8 cellular contexts compared by ENCODE assay signal in the genomic region with DNA sequence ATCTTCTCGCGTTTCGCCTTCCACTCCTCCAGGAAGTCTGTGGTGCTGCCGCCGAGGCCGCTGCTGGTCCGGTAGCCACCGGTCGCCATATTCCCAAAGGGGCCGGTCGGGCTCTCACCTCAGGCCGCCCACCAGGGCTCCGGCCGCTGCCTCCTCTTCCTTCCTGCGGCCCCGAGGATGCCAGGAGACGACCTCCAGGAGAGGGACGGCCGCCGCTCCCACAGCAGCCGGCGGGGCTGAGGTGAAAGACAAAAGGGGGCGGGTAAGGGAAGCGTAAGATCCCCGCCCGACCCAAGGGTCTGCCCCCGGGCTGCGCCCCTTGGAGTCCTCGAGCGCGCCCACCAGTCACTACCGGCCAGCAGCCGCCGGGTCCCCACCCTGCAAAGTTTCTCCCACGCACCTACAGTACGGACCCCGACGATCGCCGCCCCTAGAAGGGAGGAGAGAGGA. TPM values are rescaled to one million over a fixed set of nuclear protein-coding genes. Genes with fewer than 3 reads are reported as not detected.
A peak's percentile ranks its signal among the peaks of the same experiment; 100 is the strongest.
DNase-seq lines count a peak whose midpoint lies in the region; ATAC-seq and TF ChIP-seq lines count a peak whose summit lies in the region.

No MANE protein-coding gene starts in this region.

- H3K4me2 ChIP-seq in IMR-90 (ENCODE audit: low read depth, low read length): peak overlapping the region; percentile 34

- DNase-seq in NCI-H2196 (lab: John Stamatoyannopoulos, UW; ENCODE audit: unreplicated experiment) (peak; percentile 36), NCI-H2196 treated with DMSO at 0.1 percent for 48 hours (lab: John Stamatoyannopoulos, UW; ENCODE audit: unreplicated experiment) (no peak), IMR-90 (peak; percentile 20), iris pigment epithelial cell (ENCODE audit: low read depth) (peak; percentile 32)
- DNase-seq in activated naive CD8-positive, alpha-beta T cell treated with anti-CD3 and anti-CD28 coated beads for 36 hours: no peak

- H2BK15ac ChIP-seq in IMR-90 (ENCODE audit: low read depth, low read length): no peak overlapping the region

- peaks cover 6 to 34% of the 10 kb centered on the region in 2 experiments; a peak in 2 of 4 replicates for H3K79me1 ChIP-seq in IMR-90 (ENCODE audit: low read depth in 1 of 2, low read length in 2 of 2)

- H3K4me1 ChIP-seq in IMR-90 (ENCODE audit: control insufficient read depth, insufficient read depth, low read length): peaks cover 12% of the 10 kb centered on the region; the same call in 1 of the 2 replicates

- WGBS in IMR-90 (ENCODE audit: extremely low coverage in 2 of 2, insufficient read length in 1 of 2), 2 experiments: 0% methylated on average over 9 of the region's 40 CpGs; no CpG with 5 or more reads in 1 of the 2 experiments

- H4K20me1 ChIP-seq in IMR-90 (ENCODE audit: insufficient read depth, low read length): peaks cover 10% of the 10 kb centered on the region

- no peak overlapping the region for H3K18ac ChIP-seq in IMR-90 (ENCODE audit: low read depth, low read length)

- dilution Hi-C loops in IMR-90 (cut with HindIII; ENCODE audit: low sequenced_read_pairs, unreplicated experiment): no loop called here

- H3K36me3 ChIP-seq in IMR-90 (ENCODE audit: control insufficient read depth, insufficient read depth, low read length): no peaks in the 10 kb centered on the region

- peak overlapping the region; percentile 63 for H3K9ac ChIP-seq in IMR-90 (ENCODE audit: low read depth, low read length)

- no peak for TF ChIP-seq CTCF in IMR-90 (conservative IDR thresholded peaks at IDR 0.05; ENCODE audit: low read depth, low read length)

- CTCF ChIA-PET in IMR-90 (lab: Yijun Ruan, JAX): no interaction called here

- H2BK5ac ChIP-seq in IMR-90 (ENCODE audit: low read depth, low read length, poor library complexity, severe bottlenecking): peak overlapping the region; percentile 50

- H4K8ac ChIP-seq in IMR-90 (ENCODE audit: low read depth in 2 of 2, low read length in 2 of 2): peak overlapping the region in 1 of 2 experiments; percentile 43; a peak in 2 of 4 replicates

- H4K91ac ChIP-seq in IMR-90 (ENCODE audit: insufficient read depth, low read depth, low read length): no peak overlapping the region; the same call in 1 of the 2 replicates

- in situ Hi-C loops in IMR-90 (cut with MboI; ENCODE audit: low sequenced_read_pairs): no loop called here

- peak overlapping the region; percentile 78 for H2AK9ac ChIP-seq in IMR-90 (replicated peaks; ENCODE audit: low read depth, low read length, poor library complexity)

- no peaks in the 10 kb centered on the region for H3K27me3 ChIP-seq in IMR-90 (ENCODE audit: control insufficient read depth, insufficient read depth, low read length)

- peak overlapping the region; percentile 32; the same call in 1 of the 2 replicates for H2BK120ac ChIP-seq in IMR-90 (ENCODE audit: low read depth, low read length)

- BruUV-seq in IMR-90 (replicated peaks; lab: Mats Ljungman, UMichigan): no TSS peak

- H3K9me3 Mint-ChIP-seq in activated naive CD8-positive, alpha-beta T cell treated with anti-CD3 and anti-CD28 coated beads for 36 hours: peaks cover 2% of the 10 kb centered on the region
- no peaks in the 10 kb centered on the region for H3K9me3 Mint-ChIP-seq in stimulated activated naive CD8-positive, alpha-beta T cell treated with anti-CD3 and anti-CD28 coated beads, Interleukin-15, Interleukin-2, amounts not matched to agents 100 ng/mL and 50 ng/mL, for 24 hours

- no peak overlapping the region for H4K5ac ChIP-seq in IMR-90 (ENCODE audit: low read depth, low read length)

- no peak for TF ChIP-seq POLR2A in IMR-90 (IDR thresholded peaks at IDR 0.05; ENCODE audit: low read depth, low read length)

- H3K4me3 ChIP-seq in IMR-90 (ENCODE audit: insufficient read depth, low read depth, low read length): peak overlapping the region; percentile 96

- peaks cover 70% of the 10 kb centered on the region for H3K27me3 Mint-ChIP-seq in activated naive CD8-positive, alpha-beta T cell treated with anti-CD3 and anti-CD28 coated beads for 36 hours
- H3K27me3 Mint-ChIP-seq in stimulated activated naive CD8-positive, alpha-beta T cell treated with anti-CD3 and anti-CD28 coated beads, Interleukin-15, Interleukin-2, amounts not matched to agents 100 ng/mL and 50 ng/mL, for 24 hours: peaks cover 56% of the 10 kb centered on the region

- intact Hi-C loops in IMR-90 (cut with micrococcal nuclease): loop anchor here (2.0 to 5.0 kb wide), 5 partner anchors 87 to 388 kb away; no protein-coding TSS in a partner anchor

- H3K56ac ChIP-seq in IMR-90 (ENCODE audit: extremely low read depth, insufficient read depth, low read length): peak overlapping the region; percentile 10; the same call in 1 of the 2 replicates

- peak overlapping the region; percentile 79 for H3K4me3 Mint-ChIP-seq in activated naive CD8-positive, alpha-beta T cell treated with anti-CD3 and anti-CD28 coated beads for 36 hours
- H3K4me3 Mint-ChIP-seq in stimulated activated naive CD8-positive, alpha-beta T cell treated with anti-CD3 and anti-CD28 coated beads, Interleukin-15, Interleukin-2, amounts not matched to agents 100 ng/mL and 50 ng/mL, for 24 hours: peak overlapping the region; percentile 77

- no peak overlapping the region for H3K27ac Mint-ChIP-seq in activated naive CD8-positive, alpha-beta T cell treated with anti-CD3 and anti-CD28 coated beads for 36 hours
- H3K27ac Mint-ChIP-seq in stimulated activated naive CD8-positive, alpha-beta T cell treated with anti-CD3 and anti-CD28 coated beads, Interleukin-15, Interleukin-2, amounts not matched to agents 100 ng/mL and 50 ng/mL, for 24 hours: peak overlapping the region; percentile 61

- H3K27ac ChIP-seq in IMR-90 (ENCODE audit: insufficient read depth, low read length): peak overlapping the region; percentile 55

- ATAC-seq in GM21576 (IDR thresholded peaks at IDR 0.05; ENCODE audit: unreplicated experiment): peak; percentile 24
- peak; percentile 33 for ATAC-seq in IMR-90 (ENCODE audit: low read depth)
- no peak for ATAC-seq in esophagus mucosa

- H3K4me1 Mint-ChIP-seq in activated naive CD8-positive, alpha-beta T cell treated with anti-CD3 and anti-CD28 coated beads for 36 hours: peaks cover 14% of the 10 kb centered on the region
- peaks cover 16% of the 10 kb centered on the region for H3K4me1 Mint-ChIP-seq in stimulated activated naive CD8-positive, alpha-beta T cell treated with anti-CD3 and anti-CD28 coated beads, Interleukin-15, Interleukin-2, amounts not matched to agents 100 ng/mL and 50 ng/mL, for 24 hours (ENCODE audit: low read depth)

- no peak overlapping the region for H2AK5ac ChIP-seq in IMR-90 (ENCODE audit: low read depth, low read length)

- H3K14ac ChIP-seq in IMR-90 (replicated peaks; ENCODE audit: low read depth, low read length): 0 out of 2 replicates have a peak overlapping the region, but pooled peaks have one; percentile 4

- H2BK20ac ChIP-seq in IMR-90 (ENCODE audit: low read depth, low read length): no peak overlapping the region

- H3K23ac ChIP-seq in IMR-90 (ENCODE audit: low read depth, low read length): no peak overlapping the region

- H2AFZ ChIP-seq in IMR-90 (replicated peaks; ENCODE audit: low read length, poor library complexity): peak overlapping the region; percentile 95

- H3K9me1 ChIP-seq in IMR-90 (ENCODE audit: insufficient read depth, low read length): peaks cover 3% of the 10 kb centered on the region; the same call in 1 of the 2 replicates

- POLR2A ChIA-PET in IMR-90 (lab: Charles Lee; ENCODE audit: unreplicated experiment): interaction anchor here (0.7 to 1.4 kb wide), 2 partner anchors 124 to 1246 kb away, joined by 3 to 7 read pairs; no protein-coding TSS in a partner anchor

- H3K9me3 ChIP-seq in IMR-90 (ENCODE audit: control insufficient read depth, insufficient read depth, low read length): no peaks in the 10 kb centered on the region

- TF ChIP-seq RAD21 in IMR-90 (IDR thresholded peaks at IDR 0.05; ENCODE audit: low read length): no peak

- H3K36me3 Mint-ChIP-seq in activated naive CD8-positive, alpha-beta T cell treated with anti-CD3 and anti-CD28 coated beads for 36 hours: no peaks in the 10 kb centered on the region
- no peaks in the 10 kb centered on the region for H3K36me3 Mint-ChIP-seq in stimulated activated naive CD8-positive, alpha-beta T cell treated with anti-CD3 and anti-CD28 coated beads, Interleukin-15, Interleukin-2, amounts not matched to agents 100 ng/mL and 50 ng/mL, for 24 hours (ENCODE audit: low read depth)

- peak overlapping the region; percentile 25; the same call in 1 of the 2 replicates for H3K4ac ChIP-seq in IMR-90 (ENCODE audit: low read depth, low read length)

TF ChIP-seq in IMR-90, 13 proteins besides CTCF, POLR2A, EP300 and RAD21:
- TF ChIP-seq MXI1 (IDR thresholded peaks at IDR 0.05; ENCODE audit: borderline replicate concordance, low read depth, low read length): no peak
- no peak for TF ChIP-seq FOS (IDR thresholded peaks at IDR 0.05; ENCODE audit: low read depth, low read length)
- no peak for TF ChIP-seq USF2 (IDR thresholded peaks at IDR 0.05; ENCODE audit: low read depth, low read length)
- TF ChIP-seq MAZ (IDR thresholded peaks at IDR 0.05; ENCODE audit: borderline replicate concordance, low read depth, low read length): no peak
- no peak for TF ChIP-seq MAFK (IDR thresholded peaks at IDR 0.05; ENCODE audit: low read depth, low read length)
- TF ChIP-seq RFX5 (IDR thresholded peaks at IDR 0.05; ENCODE audit: low read depth, low read length): no peak

RNA-seq across cellular contexts. Expression of gene PAWR, which starts 0.6 kb away (rescaled TPM):
- 13.6 and 34.4 TPM in 2 replicates for total RNA-seq in IMR-90 (2012; rRNA removed)
- polyA plus RNA-seq in IMR-90 (2012; rRNA removed): 13.2 and 13.3 TPM in 2 replicates
- 9.8 and 10.8 TPM in 2 replicates for polyA plus RNA-seq in IMR-90 (2012; cell fraction: cytosol; rRNA removed)
- polyA plus RNA-seq in IMR-90 (2012; cell fraction: nucleus; rRNA removed; ENCODE audit: low replicate concordance): 18.7 and 33.9 TPM in 2 replicates
- 10 to 100 TPM; 10.0 to 13.4 TPM for total RNA-seq in activated naive CD8-positive, alpha-beta T cell treated with anti-CD3 and anti-CD28 coated beads for 36 hours
- 55.9 TPM for total RNA-seq in esophagus mucosa

Comparison
In these comparisons a context has a peak if more than half of its experiments do, and no peak if none do; other contexts are left out.
1. DNase-seq: peak in NCI-H2196 (single experiment), IMR-90 (single experiment) and iris pigment epithelial cell (single experiment); none in NCI-H2196 treated with DMSO at 0.1 percent for 48 hours (single experiment) and activated naive CD8-positive, alpha-beta T cell treated with anti-CD3 and anti-CD28 coated beads for 36 hours (single experiment).